ENCODE assay signal across 20 cellular contexts in the genomic region with DNA sequence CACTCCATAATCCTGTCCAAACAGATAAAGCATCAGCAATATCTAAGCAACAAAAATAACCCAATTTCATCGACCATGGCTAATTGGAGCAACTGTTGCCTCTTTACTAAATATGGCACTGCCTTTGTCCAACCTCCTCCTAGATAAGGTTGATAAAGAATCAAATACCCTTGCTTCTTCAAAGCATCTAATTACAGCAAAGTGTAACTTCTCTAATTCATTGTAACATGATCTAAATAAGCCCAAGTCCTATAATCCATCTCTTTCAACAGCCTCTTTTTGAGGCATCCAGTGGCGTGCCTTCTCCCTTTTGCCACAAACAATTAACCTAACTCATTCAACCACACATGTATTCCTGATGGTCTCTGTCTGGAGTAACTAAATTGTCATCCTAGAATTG.
"Had no signal": no experiment of that assay in that cellular context is flagged by ENCODE, and none has a peak within 500 bp of the region (broad histone marks: within the 10 kb centered on the region; RNA-seq: fewer than 3 reads in every experiment).

No MANE protein-coding gene starts in this region.

- H3K4me1 ChIP-seq: adrenal gland, heart left ventricle, psoas muscle, spleen, tibial nerve, vagina had no signal

- H3K36me3 Mint-ChIP-seq: activated naive CD4-positive, alpha-beta T cell treated with anti-CD3 and anti-CD28 coated beads, Interleukin-2, amount 10 ng/mL, durations not matched to agents 7 days and 5 days; memory B cell; natural killer cell treated with Interleukin-12 subunit alpha and Interleukin-12 subunit beta and Interleukin-15 and Interleukin-18, amount 100 ng/mL, for 72 hours; stimulated activated memory B cell treated with anti-CD40 and anti-IgM and Interleukin-4, amounts not matched to agents 10 μg/mL and 1 μg/mL and 100 μg/mL, for 72 hours; WTC11 had no signal

- H3K27me3 ChIP-seq: adrenal gland, heart left ventricle, spleen, tibial nerve, vagina had no signal

- H3K27me3 Mint-ChIP-seq: activated naive CD4-positive, alpha-beta T cell treated with anti-CD3 and anti-CD28 coated beads, Interleukin-2, amount 10 ng/mL, durations not matched to agents 7 days and 5 days; activated T-helper 17 cell treated with anti-CD3 and anti-CD28 coated beads, Interleukin-2, amount 50 U/mL, for 72 hours; memory B cell; natural killer cell treated with Interleukin-12 subunit alpha and Interleukin-12 subunit beta and Interleukin-15 and Interleukin-18, amount 100 ng/mL, for 72 hours; stimulated activated memory B cell treated with anti-CD40 and anti-IgM and Interleukin-4, amounts not matched to agents 10 μg/mL and 1 μg/mL and 100 μg/mL, for 72 hours had no signal

- H3K36me3 ChIP-seq: adrenal gland, heart left ventricle, spleen, tibial nerve, vagina had no signal

- DNase-seq: activated CD4-positive, alpha-beta T cell treated with anti-CD3 and anti-CD28 coated beads for 48 hours; activated CD8-positive, alpha-beta memory T cell treated with anti-CD3 and anti-CD28 coated beads for 24 hours; activated naive CD4-positive, alpha-beta T cell treated with anti-CD3 and anti-CD28 coated beads, Interleukin-2, amount 10 ng/mL, durations not matched to agents 7 days and 5 days; adrenal gland; central memory CD4-positive, alpha-beta T cell; effector memory CD4-positive, alpha-beta T cell; heart left ventricle; islet precursor cell; psoas muscle; spleen; stimulated activated CD4-positive, alpha-beta T cell treated with anti-CD3 and anti-CD28 coated beads, Interleukin-1b, Interleukin-23, amount 100 ng/mL, for 48 hours had no signal

- H3K27ac ChIP-seq: adrenal gland, heart left ventricle, psoas muscle, spleen, tibial nerve, vagina had no signal

- H3K9me3 ChIP-seq: adrenal gland, heart left ventricle, psoas muscle, vagina had no signal

- H3K4me3 Mint-ChIP-seq: activated naive CD4-positive, alpha-beta T cell treated with anti-CD3 and anti-CD28 coated beads, Interleukin-2, amount 10 ng/mL, durations not matched to agents 7 days and 5 days; activated T-helper 17 cell treated with anti-CD3 and anti-CD28 coated beads, Interleukin-2, amount 50 U/mL, for 72 hours; memory B cell; natural killer cell treated with Interleukin-12 subunit alpha and Interleukin-12 subunit beta and Interleukin-15 and Interleukin-18, amount 100 ng/mL, for 72 hours; stimulated activated memory B cell treated with anti-CD40 and anti-IgM and Interleukin-4, amounts not matched to agents 10 μg/mL and 1 μg/mL and 100 μg/mL, for 72 hours; WTC11 had no signal

- H3K27ac Mint-ChIP-seq: activated naive CD4-positive, alpha-beta T cell treated with anti-CD3 and anti-CD28 coated beads, Interleukin-2, amount 10 ng/mL, durations not matched to agents 7 days and 5 days; activated T-helper 17 cell treated with anti-CD3 and anti-CD28 coated beads, Interleukin-2, amount 50 U/mL, for 72 hours; memory B cell; natural killer cell treated with Interleukin-12 subunit alpha and Interleukin-12 subunit beta and Interleukin-15 and Interleukin-18, amount 100 ng/mL, for 72 hours; stimulated activated memory B cell treated with anti-CD40 and anti-IgM and Interleukin-4, amounts not matched to agents 10 μg/mL and 1 μg/mL and 100 μg/mL, for 72 hours; WTC11 had no signal

- H3K4me1 Mint-ChIP-seq: activated naive CD4-positive, alpha-beta T cell treated with anti-CD3 and anti-CD28 coated beads, Interleukin-2, amount 10 ng/mL, durations not matched to agents 7 days and 5 days; activated T-helper 17 cell treated with anti-CD3 and anti-CD28 coated beads, Interleukin-2, amount 50 U/mL, for 72 hours; memory B cell; stimulated activated memory B cell treated with anti-CD40 and anti-IgM and Interleukin-4, amounts not matched to agents 10 μg/mL and 1 μg/mL and 100 μg/mL, for 72 hours; WTC11 had no signal

- H3K4me3 ChIP-seq: adrenal gland, heart left ventricle, psoas muscle, spleen, tibial nerve, vagina had no signal

- ATAC-seq: activated T-helper 17 cell treated with anti-CD3 and anti-CD28 coated beads, Interleukin-2, amount 50 U/mL, for 72 hours; heart left ventricle; left lobe of liver; natural killer cell treated with Interleukin-12 subunit alpha and Interleukin-12 subunit beta and Interleukin-15 and Interleukin-18, amount 100 ng/mL, for 72 hours; psoas muscle; sciatic nerve; stimulated activated memory B cell treated with anti-CD40 and anti-IgM and Interleukin-4, amounts not matched to agents 10 μg/mL and 1 μg/mL and 100 μg/mL, for 72 hours; WTC11 had no signal
